12 cellular contexts compared by ENCODE assay signal in the genomic region with DNA sequence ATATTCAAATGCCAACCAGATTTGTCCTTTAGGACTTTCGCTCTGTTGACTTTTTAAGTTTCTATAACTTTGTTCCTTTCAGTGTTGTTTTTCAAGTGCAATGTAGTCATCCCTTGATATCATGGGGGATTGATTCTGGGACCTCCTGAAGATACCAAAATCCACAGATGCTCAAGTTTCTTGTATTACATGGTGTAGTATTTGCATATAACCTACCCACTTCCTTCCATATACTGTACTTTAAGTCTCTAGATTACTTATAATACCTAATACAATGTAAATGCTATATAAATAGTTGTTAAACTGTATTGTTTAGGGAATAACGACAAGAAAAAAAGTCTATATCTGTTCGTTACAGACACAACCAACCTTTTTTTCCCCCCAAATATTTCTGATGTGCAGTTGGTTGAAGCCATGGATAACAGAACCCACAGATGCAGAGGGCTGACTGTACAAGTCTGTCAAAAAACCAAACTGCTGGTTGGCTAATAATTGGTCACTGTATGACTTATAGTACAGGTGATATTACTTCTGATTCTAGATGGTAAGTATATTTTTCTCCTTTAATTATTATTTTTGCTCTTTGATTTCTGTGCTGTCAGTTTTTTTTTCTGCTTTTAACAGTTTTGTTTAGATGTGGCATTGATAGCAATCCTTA. TPM values are rescaled to one million over a fixed set of nuclear protein-coding genes. Genes with fewer than 3 reads are reported as not detected.
DNase-seq lines count a peak whose midpoint lies in the region; ATAC-seq and FAIRE-seq lines count a peak whose summit lies in the region.
"Had no signal": no experiment of that assay in that cellular context is flagged by ENCODE, and none has a peak within 500 bp of the region (broad histone marks: within the 10 kb centered on the region; RNA-seq: fewer than 3 reads in every experiment).

No MANE protein-coding gene starts in this region.

- peaks cover 56 to 85% (median 64%) of the 10 kb centered on the region in 4 donors for H3K4me1 Mint-ChIP-seq in CD4-positive, CD25-positive, alpha-beta regulatory T cell
- peaks cover 46% of the 10 kb centered on the region for H3K4me1 Mint-ChIP-seq in activated T-helper 17 cell treated with anti-CD3 and anti-CD28 coated beads, Interleukin-2, amount 50 U/mL, for 72 hours

- peak overlapping the region; percentile 24 to 90 (median 40) for H3K4me3 Mint-ChIP-seq in CD4-positive, CD25-positive, alpha-beta regulatory T cell
- peak overlapping the region; percentile 33 for H3K4me3 Mint-ChIP-seq in activated T-helper 17 cell treated with anti-CD3 and anti-CD28 coated beads, Interleukin-2, amount 50 U/mL, for 72 hours

- no peaks in the 10 kb centered on the region for H3K36me3 ChIP-seq in CD4-positive, CD25-positive, alpha-beta regulatory T cell (ENCODE audit: control insufficient read depth, insufficient read depth, low read length)
- H3K36me3 ChIP-seq in SJCRH30, result peaks cover 3% of the 10 kb centered on the region; the same call in 1 of the 2 replicates
- H3K36me3 ChIP-seq: sigmoid colon had no signal

- peaks cover 3% of the 10 kb centered on the region for H3K36me3 Mint-ChIP-seq in CD4-positive, CD25-positive, alpha-beta regulatory T cell
- H3K36me3 Mint-ChIP-seq in activated T-helper 17 cell treated with anti-CD3 and anti-CD28 coated beads, Interleukin-2, amount 50 U/mL, for 72 hours (ENCODE audit: low read depth), result peaks cover 21% of the 10 kb centered on the region

- H3K27ac ChIP-seq in CD4-positive, CD25-positive, alpha-beta regulatory T cell (ENCODE audit: insufficient read depth, low read length, poor library complexity, severe bottlenecking), result no peak overlapping the region
- H3K27ac ChIP-seq in SJCRH30, result no peak overlapping the region
- H3K27ac ChIP-seq: sigmoid colon had no signal

- no peak for ATAC-seq in CD4-positive, CD25-positive, alpha-beta regulatory T cell (ENCODE audit: low read depth in 2 of 2)
- ATAC-seq in HG03066 (IDR thresholded peaks at IDR 0.05; ENCODE audit: low read depth, unreplicated experiment), result peak; percentile 50
- peak; percentile 53 for ATAC-seq in activated T-helper 17 cell treated with anti-CD3 and anti-CD28 coated beads, Interleukin-2, amount 50 U/mL, for 72 hours (replicated peaks)

- H3K4me3 ChIP-seq in CD4-positive, CD25-positive, alpha-beta regulatory T cell (ENCODE audit: low read depth, low read length), result peak overlapping the region; percentile 22
- H3K4me3 ChIP-seq in SJCRH30, result no peak overlapping the region
- H3K4me3 ChIP-seq: sigmoid colon had no signal

- H3K27me3 Mint-ChIP-seq in CD4-positive, CD25-positive, alpha-beta regulatory T cell, result no peaks in the 10 kb centered on the region
- no peaks in the 10 kb centered on the region for H3K27me3 Mint-ChIP-seq in activated T-helper 17 cell treated with anti-CD3 and anti-CD28 coated beads, Interleukin-2, amount 50 U/mL, for 72 hours

- H3K4me1 ChIP-seq in CD4-positive, CD25-positive, alpha-beta regulatory T cell (ENCODE audit: control insufficient read depth, insufficient read depth, low read length, poor library complexity, severe bottlenecking), result peaks cover 74% of the 10 kb centered on the region
- H3K4me1 ChIP-seq in SJCRH30, result peaks cover 9% of the 10 kb centered on the region

- peaks cover 0 to 4% (median 0%) of the 10 kb centered on the region in 7 donors for H3K9me3 Mint-ChIP-seq in CD4-positive, CD25-positive, alpha-beta regulatory T cell
- H3K9me3 Mint-ChIP-seq in activated T-helper 17 cell treated with anti-CD3 and anti-CD28 coated beads, Interleukin-2, amount 50 U/mL, for 72 hours, result peaks cover 3% of the 10 kb centered on the region

- FAIRE-seq in GM19239 (lab: Jason Lieb, UNC), result peak; percentile 63
- FAIRE-seq: keratinocyte had no signal

- no peaks in the 10 kb centered on the region for H3K27me3 ChIP-seq in CD4-positive, CD25-positive, alpha-beta regulatory T cell (ENCODE audit: control insufficient read depth, insufficient read depth, low read length)
- no peaks in the 10 kb centered on the region for H3K27me3 ChIP-seq in SJCRH30
- H3K27me3 ChIP-seq: sigmoid colon had no signal

- DNase-seq in CD4-positive, CD25-positive, alpha-beta regulatory T cell, result no peak
- DNase-seq in GM19239 (ENCODE audit: insufficient read length, low spot score) (no peak), SJCRH30 (no peak), iPS-NIHi7 (ENCODE audit: extremely low spot score) (no peak), hippocampal formation (lab: John Stamatoyannopoulos, UW) (no peak), 8988T (no peak)
- DNase-seq: Calu3; effector memory CD4-positive, alpha-beta T cell; sigmoid colon had no signal

- H3K27ac Mint-ChIP-seq in CD4-positive, CD25-positive, alpha-beta regulatory T cell, result peak overlapping the region in 1 of 3 donors; percentile 35
- no peak overlapping the region for H3K27ac Mint-ChIP-seq in activated T-helper 17 cell treated with anti-CD3 and anti-CD28 coated beads, Interleukin-2, amount 50 U/mL, for 72 hours

- H3K9me3 ChIP-seq in CD4-positive, CD25-positive, alpha-beta regulatory T cell (ENCODE audit: control insufficient read depth in 2 of 2, low read length in 2 of 2), result no peaks in the 10 kb centered on the region
- H3K9me3 ChIP-seq in SJCRH30 (replicated peaks), result no peaks in the 10 kb centered on the region
- H3K9me3 ChIP-seq: sigmoid colon had no signal

RNA-seq across cellular contexts. Expression of gene FOXN2, which starts 13.8 kb away (rescaled TPM):
- total RNA-seq in CD4-positive, CD25-positive, alpha-beta regulatory T cell, result 58.4 TPM
- polyA plus RNA-seq in CD4-positive, CD25-positive, alpha-beta regulatory T cell, result 10 to 100 TPM; 48.9 to 67.6 (median 59.5) TPM
- 10 to 100 TPM; 45.2 to 48.5 TPM for total RNA-seq in activated T-helper 17 cell treated with anti-CD3 and anti-CD28 coated beads, Interleukin-2, amount 50 U/mL, for 72 hours
- 61.9 and 71.0 TPM in 2 replicates for total RNA-seq in SJCRH30 (2014; rRNA removed; shearing (Covaris generic))

Comparison
In these comparisons a context has a peak if more than half of its experiments do, and no peak if none do; other contexts are left out.
1. ATAC-seq: peak in HG03066 (single experiment) and activated T-helper 17 cell treated with anti-CD3 and anti-CD28 coated beads, Interleukin-2, amount 50 U/mL, for 72 hours (single experiment); none in CD4-positive, CD25-positive, alpha-beta regulatory T cell (0 of 2).